Comparison of ENCODE assay signal across 26 cellular contexts in genomic region chr7:155512246-155512887, GRCh38. TPM values are rescaled to one million over a fixed set of nuclear protein-coding genes. Genes with fewer than 3 reads are reported as not detected.
"Had no signal": no experiment of that assay in that cellular context is flagged by ENCODE, and none has a peak within 500 bp of the region (broad histone marks: within the 10 kb centered on the region; RNA-seq: fewer than 3 reads in every experiment).

No MANE protein-coding gene starts in this region.

- H3K9me3 ChIP-seq: heart left ventricle, right atrium auricular region, thoracic aorta, transverse colon had no signal

- H3K27ac Mint-ChIP-seq: natural killer cell treated with Interleukin-12 subunit alpha and Interleukin-12 subunit beta and Interleukin-15 and Interleukin-18, amount 100 ng/mL, for 72 hours had no signal

- H3K4me3 ChIP-seq: coronary artery, heart left ventricle, lung, right atrium auricular region, stomach, thoracic aorta, transverse colon had no signal

- H3K27ac ChIP-seq: coronary artery, heart left ventricle, right atrium auricular region, stomach, thoracic aorta, transverse colon had no signal

- H3K9me3 Mint-ChIP-seq: natural killer cell treated with Interleukin-12 subunit alpha and Interleukin-12 subunit beta and Interleukin-15 and Interleukin-18, amount 100 ng/mL, for 72 hours had no signal

- H3K4me3 Mint-ChIP-seq: natural killer cell treated with Interleukin-12 subunit alpha and Interleukin-12 subunit beta and Interleukin-15 and Interleukin-18, amount 100 ng/mL, for 72 hours had no signal

- H3K36me3 ChIP-seq: heart left ventricle, right atrium auricular region, stomach, thoracic aorta, transverse colon had no signal

- DNase-seq: effector CD4-positive, alpha-beta T cell; heart left ventricle; hippocampal formation; left colon; left ventricle myocardium superior; mesenchymal stem cell; midbrain; posterior cingulate gyrus; small intestine; stimulated activated CD4-positive, alpha-beta T cell treated with anti-CD3 and anti-CD28 coated beads, Interleukin-12 subunit alpha, Interleukin-12 subunit beta, amount 100 ng/mL, for 4 hours; stimulated activated naive CD4-positive, alpha-beta T cell; stomach; substantia nigra; transverse colon had no signal

RNA-seq across cellular contexts. Expression of gene CNPY1, which starts 34.0 kb away (rescaled TPM):
- total RNA-seq: dermis microvascular lymphatic vessel endothelial cell; glomerular endothelial cell; heart left ventricle; kidney epithelial cell; left colon; left ventricle myocardium superior; lung; natural killer cell treated with Interleukin-12 subunit alpha and Interleukin-12 subunit beta and Interleukin-15 and Interleukin-18, amount 100 ng/mL, for 72 hours; osteocyte; pulmonary artery endothelial cell; right atrium auricular region; thoracic aorta; transverse colon; ureter had no signal

RNA-seq across cellular contexts. Expression of gene EN2, which starts 54.4 kb away (rescaled TPM):
- total RNA-seq: frontal cortex, glomerular endothelial cell, left colon, left ventricle myocardium superior, pulmonary artery endothelial cell, right atrium auricular region, stomach, transverse colon, ureter had no signal
